25 cellular contexts compared by ENCODE assay signal in genomic region chr6:129476248-129476564, GRCh38.
A peak's percentile ranks its signal among the peaks of the same experiment; 100 is the strongest.
DNase-seq lines count a peak whose midpoint lies in the region; ATAC-seq, FAIRE-seq and TF ChIP-seq lines count a peak whose summit lies in the region.
"Had no signal": no experiment of that assay in that cellular context is flagged by ENCODE, and none has a peak within 500 bp of the region (broad histone marks: within the 10 kb centered on the region; RNA-seq: fewer than 3 reads in every experiment).

No MANE protein-coding gene starts in this region.

- H3K36me3 Mint-ChIP-seq in glutamatergic neuron (ENCODE audit: unreplicated experiment), result no peaks in the 10 kb centered on the region
- H3K36me3 Mint-ChIP-seq: CD14-positive monocyte; CD4-positive, CD25-positive, alpha-beta regulatory T cell had no signal

- no peaks in the 10 kb centered on the region for H3K79me2 ChIP-seq in mesendoderm (ENCODE audit: control insufficient read depth, insufficient read depth, low read length)

- H3K23ac ChIP-seq in mesendoderm (ENCODE audit: low read length), result no peak overlapping the region

- no peak overlapping the region for H2AK5ac ChIP-seq in mesendoderm (ENCODE audit: low read length)

- H3K4me1 ChIP-seq in left ventricle myocardium inferior (peaks cover 27% of the 10 kb centered on the region), mesendoderm (ENCODE audit: control insufficient read depth, low read depth, low read length) (no peaks in the 10 kb centered on the region)
- H3K4me1 ChIP-seq: BE2C, BLaER1 had no signal

- intact Hi-C loops in left ventricle myocardium inferior (cut with micrococcal nuclease), result no loop called here
- intact Hi-C loops in Right ventricle myocardium inferior (cut with DNase I), result no loop called here

- H3K27ac ChIP-seq in left ventricle myocardium inferior (replicated peaks) (peak overlapping the region; percentile 35), VCaP (peak overlapping the region; percentile 29; the same call in 1 of the 2 replicates), mesendoderm (ENCODE audit: low read depth, low read length) (no peak overlapping the region)
- H3K27ac ChIP-seq: BLaER1 had no signal

- H3K9me3 ChIP-seq in left ventricle myocardium inferior (replicated peaks), result no peaks in the 10 kb centered on the region
- H3K9me3 ChIP-seq: BE2C, BLaER1 had no signal

- H3K4me3 ChIP-seq in left ventricle myocardium inferior, result no peak overlapping the region
- no peak overlapping the region for H3K4me3 ChIP-seq in mesendoderm (ENCODE audit: low read length)
- H3K4me3 ChIP-seq: BLaER1, GM12878 had no signal

- H3K79me1 ChIP-seq in mesendoderm (ENCODE audit: low read length), result no peaks in the 10 kb centered on the region

- FAIRE-seq in A204.1 (lab: Jason Lieb, UNC), result peak; percentile 14
- FAIRE-seq: GM12878, GM12892, GM19239 had no signal

- no peak overlapping the region for H3K4ac ChIP-seq in mesendoderm (ENCODE audit: low read depth, low read length)

- H3K27ac Mint-ChIP-seq in glutamatergic neuron (ENCODE audit: unreplicated experiment), result peak overlapping the region; percentile 95
- H3K27ac Mint-ChIP-seq: CD14-positive monocyte; CD4-positive, alpha-beta memory T cell; CD4-positive, CD25-positive, alpha-beta regulatory T cell; CD8-positive, alpha-beta memory T cell had no signal

- H4K5ac ChIP-seq in mesendoderm (ENCODE audit: low read length), result no peak overlapping the region

- H3K9me3 Mint-ChIP-seq in glutamatergic neuron (ENCODE audit: unreplicated experiment), result peaks cover 5% of the 10 kb centered on the region
- H3K9me3 Mint-ChIP-seq: CD4-positive, alpha-beta memory T cell; CD8-positive, alpha-beta memory T cell had no signal

- no peaks in the 10 kb centered on the region for H3K27me3 ChIP-seq in left ventricle myocardium inferior (ENCODE audit: low read depth)
- no peaks in the 10 kb centered on the region for H3K27me3 ChIP-seq in mesendoderm (ENCODE audit: insufficient read depth, low read length, poor library complexity)
- H3K27me3 ChIP-seq: BE2C, BLaER1 had no signal

- H3K4me1 Mint-ChIP-seq in glutamatergic neuron (ENCODE audit: low read depth, unreplicated experiment), result peaks cover 29% of the 10 kb centered on the region
- H3K4me1 Mint-ChIP-seq: CD14-positive monocyte; CD8-positive, alpha-beta memory T cell had no signal

- no CpG with 5 or more reads among the region's 4 CpGs for WGBS in mesendoderm (ENCODE audit: extremely low coverage, insufficient coverage, low lambda C conversion rate)

- no peak overlapping the region for H3K4me3 Mint-ChIP-seq in glutamatergic neuron (ENCODE audit: unreplicated experiment)
- H3K4me3 Mint-ChIP-seq: CD14-positive monocyte; CD4-positive, alpha-beta memory T cell; CD4-positive, CD25-positive, alpha-beta regulatory T cell; CD8-positive, alpha-beta memory T cell had no signal

- no peak overlapping the region for H2BK120ac ChIP-seq in mesendoderm (ENCODE audit: low read depth, low read length)

- H3K27me3 Mint-ChIP-seq in glutamatergic neuron (ENCODE audit: unreplicated experiment), result peaks cover 4% of the 10 kb centered on the region
- H3K27me3 Mint-ChIP-seq: CD4-positive, alpha-beta memory T cell; CD8-positive, alpha-beta memory T cell had no signal

- no peak overlapping the region for H3K18ac ChIP-seq in mesendoderm (ENCODE audit: low read length)

- H4K8ac ChIP-seq in mesendoderm (ENCODE audit: low read depth, low read length), result no peak overlapping the region

- ATAC-seq in Right ventricle myocardium inferior, result no peak
- ATAC-seq: GM12878 had no signal

- H2BK15ac ChIP-seq in mesendoderm (replicated peaks; ENCODE audit: low read depth), result no peak overlapping the region

- no peak overlapping the region for H3K9ac ChIP-seq in mesendoderm (ENCODE audit: low read length)
- H3K9ac ChIP-seq: BLaER1 had no signal

- H2BK5ac ChIP-seq in mesendoderm (ENCODE audit: low read length), result no peak overlapping the region

- TF ChIP-seq CTCF in left ventricle myocardium inferior (IDR thresholded peaks at IDR 0.05; ENCODE audit: borderline replicate concordance) (no peak), VCaP (conservative IDR thresholded peaks at IDR 0.05) (no peak), glutamatergic neuron (IDR thresholded peaks at IDR 0.05; ENCODE audit: partially characterized antibody, unreplicated experiment) (no peak)

- DNase-seq in left ventricle myocardium inferior, result no peak
- no peak for DNase-seq in Right ventricle myocardium inferior (ENCODE audit: missing footprints)
- no peak for DNase-seq in glutamatergic neuron
- DNase-seq in activated gamma-delta T cell (lab: John Stamatoyannopoulos, UW), result no peak
- DNase-seq in mesendoderm, result no peak
- DNase-seq: ACHN; BE2C; C1 segment of cervical spinal cord; CD4-positive, alpha-beta memory T cell; CD4-positive, CD25-positive, alpha-beta regulatory T cell; CD8-positive, alpha-beta memory T cell; COR-L47; DMS 273 treated with DMSO at 0.1 percent for 48 hours; DMS153; DMS79; DND-41; EL; GDM1 had no signal

- no peak overlapping the region for H3K56ac ChIP-seq in mesendoderm (ENCODE audit: low read length)

- no peak overlapping the region for H3K4me2 ChIP-seq in mesendoderm (ENCODE audit: low read length)
- H3K4me2 ChIP-seq: BLaER1 had no signal

- H3K36me3 ChIP-seq in left ventricle myocardium inferior, result peaks cover 27% of the 10 kb centered on the region
- H3K36me3 ChIP-seq in mesendoderm (ENCODE audit: control insufficient read depth, insufficient read depth, low read length), result no peaks in the 10 kb centered on the region
- H3K36me3 ChIP-seq: BE2C, BLaER1 had no signal
